11 cellular contexts compared by ENCODE assay signal in genomic region chr5:77192444-77193050, GRCh38. TPM values are rescaled to one million over a fixed set of nuclear protein-coding genes. Genes with fewer than 3 reads are reported as not detected.
"Had no signal": no experiment of that assay in that cellular context is flagged by ENCODE, and none has a peak within 500 bp of the region (broad histone marks: within the 10 kb centered on the region; RNA-seq: fewer than 3 reads in every experiment).

No MANE protein-coding gene starts in this region.

- H3K4me3 ChIP-seq: GM23248, HAP-1 had no signal

- FAIRE-seq: HTR-8/SVneo had no signal

- H3K4me2 ChIP-seq: KMS-11 had no signal

- H2AFZ ChIP-seq: GM23248 had no signal

- DNase-seq: GM23248, GOT3, H7, HFFc6, KBM-7 had no signal

- ATAC-seq: HCT116 had no signal

- H3K9ac ChIP-seq: GM23248, KMS-11 had no signal

- H3K36me3 ChIP-seq: HAP-1 had no signal

- H3K27ac ChIP-seq: GM23248, KMS-11 had no signal

- H3K4me1 ChIP-seq: HAP-1 had no signal

- H3K9me3 ChIP-seq: HAP-1 had no signal

RNA-seq across cellular contexts. Expression of gene PDE8B, which starts 17.9 kb away (rescaled TPM):
- total RNA-seq: GM23248, HT-29 had no signal
- polyA plus RNA-seq: IgD-negative memory B cell had no signal
